Comparison of ENCODE assay signal across 15 cellular contexts in the genomic region with DNA sequence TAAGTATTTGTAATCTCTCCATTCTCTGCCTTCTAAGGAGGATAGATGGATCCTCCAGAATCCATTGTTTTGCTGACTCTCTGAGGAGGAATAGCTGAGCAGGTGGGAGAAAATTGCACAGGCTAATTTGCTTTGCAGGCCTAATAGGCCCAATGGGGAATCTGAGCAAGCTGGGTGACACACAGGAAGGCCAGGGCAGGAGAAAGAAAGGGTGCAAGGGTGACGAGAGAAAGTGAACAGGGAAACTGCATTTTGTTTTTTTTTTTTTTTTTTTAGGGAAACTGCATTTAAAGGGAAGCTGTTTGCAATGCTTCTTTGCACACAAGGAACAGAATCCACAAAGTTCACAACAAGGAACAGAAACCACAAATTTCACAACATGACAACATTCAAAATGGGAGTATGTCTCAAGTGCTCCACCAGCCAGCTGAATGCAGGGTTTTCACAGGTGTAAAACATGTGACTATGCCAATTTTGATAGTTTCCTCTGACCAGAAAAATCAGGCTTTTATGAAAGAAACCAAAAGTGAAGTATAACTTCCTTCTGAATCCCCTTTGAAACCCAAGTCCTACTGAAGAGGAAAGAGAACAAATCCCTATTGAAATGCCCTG. TPM values are rescaled to one million over a fixed set of nuclear protein-coding genes. Genes with fewer than 3 reads are reported as not detected.
DNase-seq lines count a peak whose midpoint lies in the region; ATAC-seq, FAIRE-seq and TF ChIP-seq lines count a peak whose summit lies in the region.
"Had no signal": no experiment of that assay in that cellular context is flagged by ENCODE, and none has a peak within 500 bp of the region (broad histone marks: within the 10 kb centered on the region; RNA-seq: fewer than 3 reads in every experiment).

No MANE protein-coding gene starts in this region.

- H3K27ac ChIP-seq in K562 (ENCODE audit: extremely low read depth, low read depth, low read length) (no peak overlapping the region), PC-9 (no peak overlapping the region), uterus (no peak overlapping the region)
- H3K27ac ChIP-seq: skin epidermis had no signal

- H3K4me3 ChIP-seq in K562, result no peak overlapping the region
- no peak overlapping the region for H3K4me3 ChIP-seq in PC-9
- no peak overlapping the region for H3K4me3 ChIP-seq in uterus
- H3K4me3 ChIP-seq: HAP-1, skin epidermis had no signal

- FAIRE-seq in K562 (lab: Jason Lieb, UNC), result no peak

- H3K27me3 ChIP-seq in K562 (ENCODE audit: control insufficient read depth in 2 of 2, insufficient read depth in 2 of 2, low read length in 2 of 2), result no peaks in the 10 kb centered on the region
- H3K27me3 ChIP-seq in PC-9 (ENCODE audit: insufficient read depth, low read depth), result no peaks in the 10 kb centered on the region
- no peaks in the 10 kb centered on the region for H3K27me3 ChIP-seq in uterus

- POLR2A ChIA-PET in K562 (lab: Yijun Ruan, JAX) (no interaction called here), PC-9 (lab: Charles Lee; ENCODE audit: unreplicated experiment) (no interaction called here)

- peak overlapping the region; percentile 36 for H3K27ac Mint-ChIP-seq in activated T-cell treated with anti-CD3 and anti-CD28 coated beads, Interleukin-2, amount 50 U/mL, for 72 hours
- H3K27ac Mint-ChIP-seq in activated T-cell treated with anti-CD3 and anti-CD28 coated beads, Interleukin-2, amount 50 U/mL, for 24 hours, result no peak overlapping the region
- H3K27ac Mint-ChIP-seq: activated naive CD4-positive, alpha-beta T cell treated with anti-CD3 and anti-CD28 coated beads, Interleukin-2, amount 10 ng/mL, durations not matched to agents 7 days and 5 days; stimulated activated naive B cell treated with anti-CD40 and anti-IgM and Interleukin-4, amounts not matched to agents 10 μg/mL and 1 μg/mL and 100 μg/mL, for 72 hours; WTC11 had no signal

- H3K4me2 ChIP-seq in K562 (ENCODE audit: insufficient read depth, low read length) (no peak overlapping the region), PC-9 (no peak overlapping the region)

- H3K79me2 ChIP-seq in K562 (ENCODE audit: control insufficient read depth, insufficient read depth, low read length) (no peaks in the 10 kb centered on the region), PC-9 (ENCODE audit: low read depth) (no peaks in the 10 kb centered on the region)

- no peaks in the 10 kb centered on the region for H3K9me2 ChIP-seq in PC-9 (ENCODE audit: insufficient read depth)

- TF ChIP-seq POLR2A in K562 (conservative IDR thresholded peaks at IDR 0.05) (no peak), uterus (IDR thresholded peaks at IDR 0.05) (no peak)

- peak overlapping the region in 1 of 2 experiments; percentile 7; a peak in 1 of 4 replicates for H3K9ac ChIP-seq in K562 (ENCODE audit: insufficient read depth in 1 of 2, low read depth in 2 of 2, low read length in 2 of 2)

- H3K27me3 Mint-ChIP-seq in activated T-cell treated with anti-CD3 and anti-CD28 coated beads, Interleukin-2, amount 50 U/mL, for 72 hours (ENCODE audit: low read depth), result no peaks in the 10 kb centered on the region
- no peaks in the 10 kb centered on the region for H3K27me3 Mint-ChIP-seq in activated T-cell treated with anti-CD3 and anti-CD28 coated beads, Interleukin-2, amount 50 U/mL, for 24 hours

- no peak for ATAC-seq in activated T-cell treated with anti-CD3 and anti-CD28 coated beads, Interleukin-2, amount 50 U/mL, for 72 hours (replicated peaks in 1 of 2)
- ATAC-seq in K562, result no peak
- ATAC-seq: SK-N-SH treated with all-trans-retinoic acid at 6 μM for 48 hours; stimulated activated naive B cell treated with anti-CD40 and anti-IgM and Interleukin-4, amounts not matched to agents 10 μg/mL and 1 μg/mL and 100 μg/mL, for 72 hours; WTC11 had no signal

- peaks cover 33% of the 10 kb centered on the region; the same call in 1 of the 2 replicates for H3F3A ChIP-seq in PC-9 (ENCODE audit: insufficient read depth, low read depth)

- WGBS in K562 (ENCODE audit: insufficient coverage, low coverage, missing lambda C conversion rate), result 30% methylated on average over 1 of the region's 1 CpG

- CTCF ChIA-PET in K562 (lab: Yijun Ruan, JAX; ENCODE audit: low intra/inter-chr PET ratio) (interaction anchor here (0.7 kb wide), 1 partner anchor 141 kb away, joined by 4 read pairs; no protein-coding TSS in a partner anchor), PC-9 (lab: Charles Lee) (interaction anchor here (0.7 kb wide), 2 partner anchors 37 to 109 kb away, joined by 3 to 4 read pairs; no protein-coding TSS in a partner anchor)

- H3K36me3 ChIP-seq in K562 (ENCODE audit: control insufficient read depth, insufficient read depth, low read length), result no peaks in the 10 kb centered on the region
- H3K36me3 ChIP-seq in PC-9 (ENCODE audit: low read depth), result no peaks in the 10 kb centered on the region
- no peaks in the 10 kb centered on the region for H3K36me3 ChIP-seq in uterus
- H3K36me3 ChIP-seq: HAP-1 had no signal

- TF ChIP-seq CTCF in K562 (IDR thresholded peaks at IDR 0.05 in 2 of 3, conservative IDR thresholded peaks at IDR 0.05 in 1 of 3; ENCODE audit: insufficient read depth in 2 of 3, low read depth in 1 of 3, low read length in 3 of 3) (no peak), PC-9 (conservative IDR thresholded peaks at IDR 0.05) (no peak), uterus (IDR thresholded peaks at IDR 0.05) (no peak)

- peaks cover 8% of the 10 kb centered on the region for H3K4me1 Mint-ChIP-seq in activated T-cell treated with anti-CD3 and anti-CD28 coated beads, Interleukin-2, amount 50 U/mL, for 72 hours (ENCODE audit: low read depth)
- peaks cover 6% of the 10 kb centered on the region for H3K4me1 Mint-ChIP-seq in activated T-cell treated with anti-CD3 and anti-CD28 coated beads, Interleukin-2, amount 50 U/mL, for 24 hours (ENCODE audit: low read depth)

- H3K4me3 Mint-ChIP-seq in activated T-cell treated with anti-CD3 and anti-CD28 coated beads, Interleukin-2, amount 50 U/mL, for 72 hours, result no peak overlapping the region
- H3K4me3 Mint-ChIP-seq in activated T-cell treated with anti-CD3 and anti-CD28 coated beads, Interleukin-2, amount 50 U/mL, for 24 hours, result no peak overlapping the region
- H3K4me3 Mint-ChIP-seq: activated naive CD4-positive, alpha-beta T cell treated with anti-CD3 and anti-CD28 coated beads, Interleukin-2, amount 10 ng/mL, durations not matched to agents 7 days and 5 days; stimulated activated naive B cell treated with anti-CD40 and anti-IgM and Interleukin-4, amounts not matched to agents 10 μg/mL and 1 μg/mL and 100 μg/mL, for 72 hours; WTC11 had no signal

- no peaks in the 10 kb centered on the region for H3K9me3 Mint-ChIP-seq in activated T-cell treated with anti-CD3 and anti-CD28 coated beads, Interleukin-2, amount 50 U/mL, for 72 hours
- no peaks in the 10 kb centered on the region for H3K9me3 Mint-ChIP-seq in activated T-cell treated with anti-CD3 and anti-CD28 coated beads, Interleukin-2, amount 50 U/mL, for 24 hours
- H3K9me3 Mint-ChIP-seq: activated naive CD4-positive, alpha-beta T cell treated with anti-CD3 and anti-CD28 coated beads, Interleukin-2, amount 10 ng/mL, durations not matched to agents 7 days and 5 days; stimulated activated naive B cell treated with anti-CD40 and anti-IgM and Interleukin-4, amounts not matched to agents 10 μg/mL and 1 μg/mL and 100 μg/mL, for 72 hours; WTC11 had no signal

- BruUV-seq in K562 (replicated peaks; lab: Mats Ljungman, UMichigan), result no TSS peak
- no TSS peak for BruUV-seq in PC-9 (replicated peaks; lab: Mats Ljungman, UMichigan)

- H4K20me1 ChIP-seq in K562 (replicated peaks; ENCODE audit: control insufficient read depth, insufficient read depth, low read length) (no peaks in the 10 kb centered on the region), PC-9 (ENCODE audit: insufficient read depth) (no peaks in the 10 kb centered on the region)

- no peaks in the 10 kb centered on the region for H3K9me1 ChIP-seq in K562 (ENCODE audit: control insufficient read depth, insufficient read depth, low read length)

- intact Hi-C loops in K562 (cut with micrococcal nuclease), result no loop called here
- intact Hi-C loops in PC-9 (cut with micrococcal nuclease; ENCODE audit: unreplicated experiment), result no loop called here
- intact Hi-C loops in uterus (cut with DNase I; ENCODE audit: low total_unique reads), result no loop called here

- no peaks in the 10 kb centered on the region for H3K9me3 ChIP-seq in K562 (replicated peaks; ENCODE audit: control insufficient read depth, insufficient read depth, low read depth, low read length)
- no peaks in the 10 kb centered on the region for H3K9me3 ChIP-seq in PC-9 (ENCODE audit: insufficient read depth, low read depth)
- H3K9me3 ChIP-seq in uterus, result no peaks in the 10 kb centered on the region
- H3K9me3 ChIP-seq: HAP-1 had no signal

- in situ Hi-C loops in K562 (cut with MboI), result no loop called here

- DNase-seq in activated T-cell treated with anti-CD3 and anti-CD28 coated beads, Interleukin-2, amount 50 U/mL, for 72 hours, result no peak
- no peak for DNase-seq in activated T-cell treated with anti-CD3 and anti-CD28 coated beads, Interleukin-2, amount 50 U/mL, for 24 hours
- DNase-seq in MV-4-11 (lab: John Stamatoyannopoulos, UW) (peak; percentile 99), K562 (ENCODE audit: extremely low read depth in 1 of 4, low spot score in 3 of 4) (no peak), renal cortical epithelial cell (ENCODE audit: low read depth) (peak; percentile 54), PC-9 (no peak), uterus (no peak)
- no peak for DNase-seq in activated CD4-positive, alpha-beta T cell treated with anti-CD3 and anti-CD28 coated beads, Interleukin-2, amount 50 U/mL, for 4 hours
- DNase-seq: ACHN; activated naive CD4-positive, alpha-beta T cell treated with anti-CD3 and anti-CD28 coated beads, Interleukin-2, amount 10 ng/mL, durations not matched to agents 7 days and 5 days; stimulated activated naive B cell treated with anti-CD40 and anti-IgM and Interleukin-4, amounts not matched to agents 10 μg/mL and 1 μg/mL and 100 μg/mL, for 72 hours had no signal

- TF ChIP-seq RAD21 in K562 (CRISPR knock-in tag; conservative IDR thresholded peaks at IDR 0.05 in 1 of 2, IDR thresholded peaks at IDR 0.05 in 1 of 2), result no peak

- H3K36me3 Mint-ChIP-seq in activated T-cell treated with anti-CD3 and anti-CD28 coated beads, Interleukin-2, amount 50 U/mL, for 72 hours (ENCODE audit: insufficient read depth in 2 of 2), result no peaks in the 10 kb centered on the region
- no peaks in the 10 kb centered on the region for H3K36me3 Mint-ChIP-seq in activated T-cell treated with anti-CD3 and anti-CD28 coated beads, Interleukin-2, amount 50 U/mL, for 24 hours (ENCODE audit: low read depth)
- H3K36me3 Mint-ChIP-seq: activated naive CD4-positive, alpha-beta T cell treated with anti-CD3 and anti-CD28 coated beads, Interleukin-2, amount 10 ng/mL, durations not matched to agents 7 days and 5 days; stimulated activated naive B cell treated with anti-CD40 and anti-IgM and Interleukin-4, amounts not matched to agents 10 μg/mL and 1 μg/mL and 100 μg/mL, for 72 hours; WTC11 had no signal

- H2AFZ ChIP-seq in K562 (ENCODE audit: low read depth, low read length) (no peak overlapping the region), PC-9 (no peak overlapping the region)

- no peak for TF ChIP-seq EP300 in K562 (IDR thresholded peaks at IDR 0.05; ENCODE audit: low read length)

- peaks cover 8 to 10% of the 10 kb centered on the region in 2 experiments; a peak in 3 of 5 replicates for H3K4me1 ChIP-seq in K562 (replicated peaks in 1 of 2; ENCODE audit: control insufficient read depth in 2 of 2, insufficient read depth in 2 of 2, low read length in 2 of 2)
- peaks cover 22% of the 10 kb centered on the region for H3K4me1 ChIP-seq in PC-9 (replicated peaks; ENCODE audit: insufficient read depth)
- no peaks in the 10 kb centered on the region for H3K4me1 ChIP-seq in uterus
- H3K4me1 ChIP-seq: HAP-1 had no signal

RNA-seq across cellular contexts. Expression of a gene that starts 6.8 kb away (rescaled TPM):
- total RNA-seq in activated T-cell treated with anti-CD3 and anti-CD28 coated beads, Interleukin-2, amount 50 U/mL, for 72 hours, result 10 to 100 TPM in 1 of 2 donors, 1 to 10 TPM in 1; 6.3 to 11.5 TPM
- total RNA-seq in K562 (2011; cell fraction: chromatin; rRNA removed; ENCODE audit: low replicate concordance), result 0.60 and 1.1 TPM in 2 replicates
- total RNA-seq in K562 (2011; cell fraction: nucleolus; rRNA removed), result 0.33 and 1.1 TPM in 2 replicates
- 0.88 and 0.92 TPM in 2 replicates for total RNA-seq in K562 (2011; cell fraction: nucleoplasm; rRNA removed)
- 1.2 and 1.7 TPM in 2 replicates for total RNA-seq in K562 (2014; rRNA removed)
- 0.77 and 1.2 TPM in 2 replicates for total RNA-seq in K562 (2014; rRNA removed; fragmentation: Illumina TruSeq; extraction: Trizol)
- 0.60 and 1.4 TPM in 2 replicates for total RNA-seq in K562 (2015; rRNA removed; fragmentation: Illumina TruSeq; extraction: Trizol)
- total RNA-seq in K562 (2021), result 2.7 TPM in 2 replicates
- polyA plus RNA-seq in K562 (2011; rRNA removed), result 1.3 and 2.0 TPM in 2 replicates
- 1.6 and 3.9 TPM in 2 replicates for polyA plus RNA-seq in K562 (2011; cell fraction: cytosol; rRNA removed)
- polyA plus RNA-seq in K562 (2011; cell fraction: nucleus; rRNA removed), result 0.73 and 0.92 TPM in 2 replicates
- 3.4 and 5.8 TPM in 2 replicates for polyA plus RNA-seq in K562 (2012)
- polyA plus RNA-seq in K562 (2014; fragmentation: Illumina TruSeq; extraction: Trizol), result 0.80 and 1.6 TPM in 2 replicates
- polyA plus RNA-seq in K562 (2014; fragmentation: Nextera tagmentation; extraction: Ambion mirVana), result 1 to 10 TPM; 1.3 to 1.9 TPM
- polyA plus RNA-seq in K562 (2014; rRNA removed), result 0.96 and 1.4 TPM in 2 replicates
- 2.3 and 4.8 TPM in 2 replicates for polyA minus RNA-seq in K562 (2011; rRNA and poly(A)+ RNA removed)
- polyA minus RNA-seq in K562 (2011; cell fraction: cytosol; rRNA and poly(A)+ RNA removed), result 2.1 and 2.2 TPM in 2 replicates
- 0.54 and 0.67 TPM in 2 replicates for polyA minus RNA-seq in K562 (2011; cell fraction: nucleus; rRNA and poly(A)+ RNA removed)
- total RNA-seq in renal cortical epithelial cell, result 50.6 and 63.9 TPM in 2 replicates
- 240 and 266 TPM in 2 replicates for total RNA-seq in PC-9 (2021)
- total RNA-seq in uterus, result 10 to 100 TPM; 10.0 to 32.3 (median 14.0) TPM

RNA-seq across cellular contexts. Expression of a gene that starts 50.1 kb away (rescaled TPM):
- total RNA-seq in activated T-cell treated with anti-CD3 and anti-CD28 coated beads, Interleukin-2, amount 50 U/mL, for 72 hours, result 10 to 100 TPM; 42.6 to 47.0 TPM
- total RNA-seq in K562 (2011; cell fraction: chromatin; rRNA removed; ENCODE audit: low replicate concordance), result 24.6 and 32.2 TPM in 2 replicates
- total RNA-seq in K562 (2011; cell fraction: nucleolus; rRNA removed), result 11.0 and 12.6 TPM in 2 replicates
- 17.3 and 26.3 TPM in 2 replicates for total RNA-seq in K562 (2011; cell fraction: nucleoplasm; rRNA removed)
- 13.8 and 18.2 TPM in 2 replicates for total RNA-seq in K562 (2014; rRNA removed)
- total RNA-seq in K562 (2014; rRNA removed; fragmentation: Illumina TruSeq; extraction: Trizol), result 34.0 and 42.0 TPM in 2 replicates
- total RNA-seq in K562 (2015; rRNA removed; fragmentation: Illumina TruSeq; extraction: Trizol), result 21.3 and 22.4 TPM in 2 replicates
- total RNA-seq in K562 (2021), result 39.8 and 41.4 TPM in 2 replicates
- 22.9 and 34.5 TPM in 2 replicates for polyA plus RNA-seq in K562 (2011; rRNA removed)
- polyA plus RNA-seq in K562 (2011; cell fraction: cytosol; rRNA removed), result 18.1 and 18.7 TPM in 2 replicates
- polyA plus RNA-seq in K562 (2011; cell fraction: nucleus; rRNA removed), result 8.4 and 12.2 TPM in 2 replicates
- 13.8 and 15.5 TPM in 2 replicates for polyA plus RNA-seq in K562 (2012)
- polyA plus RNA-seq in K562 (2014; fragmentation: Illumina TruSeq; extraction: Trizol), result 23.9 and 24.3 TPM in 2 replicates
- 10 to 100 TPM; 23.5 to 34.2 TPM for polyA plus RNA-seq in K562 (2014; fragmentation: Nextera tagmentation; extraction: Ambion mirVana)
- 22.2 and 22.5 TPM in 2 replicates for polyA plus RNA-seq in K562 (2014; rRNA removed)
- polyA minus RNA-seq in K562 (2011; rRNA and poly(A)+ RNA removed), result 36.5 and 40.6 TPM in 2 replicates
- 17.2 and 19.7 TPM in 2 replicates for polyA minus RNA-seq in K562 (2011; cell fraction: cytosol; rRNA and poly(A)+ RNA removed)
- polyA minus RNA-seq in K562 (2011; cell fraction: nucleus; rRNA and poly(A)+ RNA removed), result 4.3 and 8.0 TPM in 2 replicates
- total RNA-seq in renal cortical epithelial cell, result 101 and 112 TPM in 2 replicates
- total RNA-seq in PC-9 (2021), result 78.5 and 98.3 TPM in 2 replicates
- total RNA-seq in uterus, result 100 to 1,000 TPM in 1 of 4 donors, 10 to 100 TPM in 3; 49.4 to 158 (median 87.6) TPM

RNA-seq across cellular contexts. Expression of a gene that starts 57.9 kb away (rescaled TPM):
- total RNA-seq in activated T-cell treated with anti-CD3 and anti-CD28 coated beads, Interleukin-2, amount 50 U/mL, for 72 hours, result under 1 TPM in 1 of 2 donors, not detected in 1; 0.35 TPM
- not detected in 2 replicates for total RNA-seq in K562 (2011; cell fraction: chromatin; rRNA removed; ENCODE audit: low replicate concordance)
- not detected in 2 replicates for total RNA-seq in K562 (2011; cell fraction: nucleolus; rRNA removed)
- not detected in 2 replicates for total RNA-seq in K562 (2011; cell fraction: nucleoplasm; rRNA removed)
- total RNA-seq in K562 (2014; rRNA removed), result not detected in 2 replicates
- total RNA-seq in K562 (2014; rRNA removed; fragmentation: Illumina TruSeq; extraction: Trizol), result not detected in 2 replicates
- not detected in 2 replicates for total RNA-seq in K562 (2015; rRNA removed; fragmentation: Illumina TruSeq; extraction: Trizol)
- total RNA-seq in K562 (2021), result not detected in 2 replicates
- polyA plus RNA-seq in K562 (2011; rRNA removed), result not detected in 2 replicates
- not detected in 2 replicates for polyA plus RNA-seq in K562 (2011; cell fraction: cytosol; rRNA removed)
- not detected in 2 replicates for polyA plus RNA-seq in K562 (2011; cell fraction: nucleus; rRNA removed)
- not detected in 2 replicates for polyA plus RNA-seq in K562 (2012)
- not detected in 2 replicates for polyA plus RNA-seq in K562 (2014; fragmentation: Illumina TruSeq; extraction: Trizol)
- polyA plus RNA-seq in K562 (2014; fragmentation: Nextera tagmentation; extraction: Ambion mirVana), result not detected
- not detected in 2 replicates for polyA plus RNA-seq in K562 (2014; rRNA removed)
- polyA minus RNA-seq in K562 (2011; rRNA and poly(A)+ RNA removed), result not detected in 2 replicates
- polyA minus RNA-seq in K562 (2011; cell fraction: cytosol; rRNA and poly(A)+ RNA removed), result not detected in 2 replicates
- not detected in 2 replicates for polyA minus RNA-seq in K562 (2011; cell fraction: nucleus; rRNA and poly(A)+ RNA removed)
- total RNA-seq in renal cortical epithelial cell, result not detected in 2 replicates
- total RNA-seq in PC-9 (2021), result 8.8 and 13.6 TPM in 2 replicates
- total RNA-seq in uterus, result not detected

Comparison
In these comparisons a context has a peak if more than half of its experiments do, and no peak if none do; other contexts are left out.
1. DNase-seq: peak in MV-4-11 (single experiment) and renal cortical epithelial cell (single experiment); none in activated T-cell treated with anti-CD3 and anti-CD28 coated beads, Interleukin-2, amount 50 U/mL, for 72 hours (0 of 2), activated T-cell treated with anti-CD3 and anti-CD28 coated beads, Interleukin-2, amount 50 U/mL, for 24 hours (single experiment), K562 (0 of 4), PC-9 (0 of 2), uterus (0 of 2) and activated CD4-positive, alpha-beta T cell treated with anti-CD3 and anti-CD28 coated beads, Interleukin-2, amount 50 U/mL, for 4 hours (0 of 2).